Comparison of ENCODE assay signal across 1 cellular context in genomic region chr11:62753736-62754603, GRCh38.
A peak's percentile ranks its signal among the peaks of the same experiment; 100 is the strongest.
TF ChIP-seq lines count a peak whose summit lies in the region.

Gene ZBTB3, minus strand, starts transcription at chr11:62754160. Its CDS starts 496 bp downstream, at chr11:62753664.

TF ChIP-seq in HepG2, 621 proteins besides CTCF, POLR2A, EP300 and RAD21 (continued from another document and continues in another):
- no peak for TF ChIP-seq ZNF280D (CRISPR knock-in tag; IDR thresholded peaks at IDR 0.05)
- TF ChIP-seq CHD4 (IDR thresholded peaks at IDR 0.05; ENCODE audit: borderline replicate concordance, low read length): peak; percentile 74; the same call in 1 of the 2 replicates
- no peak for TF ChIP-seq ZNF569 (CRISPR knock-in tag; IDR thresholded peaks at IDR 0.05; ENCODE audit: borderline replicate concordance)
- TF ChIP-seq ZC3H4 (CRISPR knock-in tag; IDR thresholded peaks at IDR 0.05; ENCODE audit: borderline replicate concordance): no peak
- no peak for TF ChIP-seq BCL6 (CRISPR knock-in tag; IDR thresholded peaks at IDR 0.05)
- peak; percentile 43; the same call in 1 of the 2 replicates for TF ChIP-seq ELF3 (CRISPR knock-in tag; IDR thresholded peaks at IDR 0.05)
- peak; percentile 35; the same call in 1 of the 2 replicates for TF ChIP-seq ZNF547 (CRISPR knock-in tag; IDR thresholded peaks at IDR 0.05)
- TF ChIP-seq GATAD1 (CRISPR knock-in tag; IDR thresholded peaks at IDR 0.05): peak; percentile 86
- 0 out of 2 replicates have a peak, but pooled peaks have one; percentile 18 for TF ChIP-seq ZNF280B (CRISPR knock-in tag; IDR thresholded peaks at IDR 0.05; ENCODE audit: borderline replicate concordance)
- peak; percentile 57; the same call in 1 of the 2 replicates for TF ChIP-seq POLR2AphosphoS5 (IDR thresholded peaks at IDR 0.05; ENCODE audit: low read depth, low read length)
- TF ChIP-seq ZNF749 (CRISPR knock-in tag; IDR thresholded peaks at IDR 0.05; ENCODE audit: borderline replicate concordance): no peak
- TF ChIP-seq TAF1 (CRISPR knock-in tag; IDR thresholded peaks at IDR 0.05): peak; percentile 64; the same call in 1 of the 2 replicates
- peak; percentile 21; the same call in 1 of the 2 replicates for TF ChIP-seq RFXANK (CRISPR knock-in tag; IDR thresholded peaks at IDR 0.05)
- peak; percentile 61 for TF ChIP-seq IKZF4 (CRISPR knock-in tag; IDR thresholded peaks at IDR 0.05; ENCODE audit: borderline replicate concordance, low read depth, not compliant biosample characterization)
- TF ChIP-seq DR1 (CRISPR knock-in tag; IDR thresholded peaks at IDR 0.05): peak; percentile 52; the same call in 1 of the 2 replicates
- no peak for TF ChIP-seq ZNF484 (CRISPR knock-in tag; IDR thresholded peaks at IDR 0.05; ENCODE audit: borderline replicate concordance, low read depth)
- peak in 1 of 2 experiments; percentile 33; a peak in 1 of 4 replicates for TF ChIP-seq HMGXB4 (CRISPR knock-in tag; IDR thresholded peaks at IDR 0.05; ENCODE audit: borderline replicate concordance in 1 of 2, low read depth in 1 of 2)
- 0 out of 2 replicates have a peak, but pooled peaks have one; percentile 13 for TF ChIP-seq ZNF788 (CRISPR knock-in tag; IDR thresholded peaks at IDR 0.05; ENCODE audit: borderline replicate concordance)
- TF ChIP-seq POGK (CRISPR knock-in tag; conservative IDR thresholded peaks at IDR 0.05): no peak
- 0 out of 2 replicates have a peak, but pooled peaks have one; percentile 27 for TF ChIP-seq HCFC1 (IDR thresholded peaks at IDR 0.05; ENCODE audit: low read depth, low read length)
- peak; percentile 78 for TF ChIP-seq SP1 (IDR thresholded peaks at IDR 0.05)
- TF ChIP-seq SP1 (CRISPR knock-in tag; IDR thresholded peaks at IDR 0.05): peak; percentile 90
- 0 out of 2 replicates have a peak, but pooled peaks have one; percentile 49 for TF ChIP-seq IRF9 (CRISPR knock-in tag; IDR thresholded peaks at IDR 0.05; ENCODE audit: borderline replicate concordance)
- no peak for TF ChIP-seq ZNF30 (CRISPR knock-in tag; IDR thresholded peaks at IDR 0.05)
- TF ChIP-seq ATF1 (CRISPR knock-in tag; IDR thresholded peaks at IDR 0.05): peak; percentile 70
- TF ChIP-seq ZNF670 (CRISPR knock-in tag; IDR thresholded peaks at IDR 0.05; ENCODE audit: borderline replicate concordance): no peak
- no peak; the same call in 1 of the 2 replicates for TF ChIP-seq KAT7 (CRISPR knock-in tag; IDR thresholded peaks at IDR 0.05; ENCODE audit: borderline replicate concordance)
- TF ChIP-seq ZBTB20 (CRISPR knock-in tag; IDR thresholded peaks at IDR 0.05; ENCODE audit: borderline replicate concordance, low read depth): peak; percentile 44; the same call in 1 of the 2 replicates
- 0 out of 2 replicates have a peak, but pooled peaks have one; percentile 12 for TF ChIP-seq GLI4 (CRISPR knock-in tag; IDR thresholded peaks at IDR 0.05; ENCODE audit: borderline replicate concordance)
- TF ChIP-seq PRDM15 (CRISPR knock-in tag; IDR thresholded peaks at IDR 0.05): no peak
- no peak for TF ChIP-seq NRL (CRISPR knock-in tag; IDR thresholded peaks at IDR 0.05; ENCODE audit: borderline replicate concordance)
- TF ChIP-seq MBD4 (IDR thresholded peaks at IDR 0.05; ENCODE audit: borderline replicate concordance, low read length): no peak
- TF ChIP-seq TFAP4 (IDR thresholded peaks at IDR 0.05; ENCODE audit: borderline replicate concordance, low read depth): peak; percentile 37; the same call in 1 of the 2 replicates
- no peak for TF ChIP-seq ZC3H13 (CRISPR knock-in tag; IDR thresholded peaks at IDR 0.05)
- TF ChIP-seq MEF2D (CRISPR knock-in tag; IDR thresholded peaks at IDR 0.05): peak; percentile 53; the same call in 1 of the 2 replicates
- peak; percentile 67 for TF ChIP-seq RBFOX2 (IDR thresholded peaks at IDR 0.05; ENCODE audit: low read depth, low read length)
- TF ChIP-seq NPAS2 (CRISPR knock-in tag; IDR thresholded peaks at IDR 0.05; ENCODE audit: borderline replicate concordance): no peak
- peak; percentile 70 for TF ChIP-seq SIN3B (IDR thresholded peaks at IDR 0.05; ENCODE audit: low read length)
- TF ChIP-seq NFYB (CRISPR knock-in tag; IDR thresholded peaks at IDR 0.05): peak; percentile 98
- no peak for TF ChIP-seq ZNF816 (CRISPR knock-in tag; IDR thresholded peaks at IDR 0.05; ENCODE audit: borderline replicate concordance)
- no peak for TF ChIP-seq TFDP2 (CRISPR knock-in tag; IDR thresholded peaks at IDR 0.05)
- TF ChIP-seq KLF9 (CRISPR knock-in tag; IDR thresholded peaks at IDR 0.05; ENCODE audit: low read depth): 0 out of 2 replicates have a peak, but pooled peaks have one; percentile 27
- peak; percentile 82 for TF ChIP-seq DMAP1 (CRISPR knock-in tag; IDR thresholded peaks at IDR 0.05)
- TF ChIP-seq ASH2L (IDR thresholded peaks at IDR 0.05; ENCODE audit: insufficient read length, low read depth, low read length): peak; percentile 93
